Comparison of ENCODE assay signal across 36 cellular contexts in the genomic region with DNA sequence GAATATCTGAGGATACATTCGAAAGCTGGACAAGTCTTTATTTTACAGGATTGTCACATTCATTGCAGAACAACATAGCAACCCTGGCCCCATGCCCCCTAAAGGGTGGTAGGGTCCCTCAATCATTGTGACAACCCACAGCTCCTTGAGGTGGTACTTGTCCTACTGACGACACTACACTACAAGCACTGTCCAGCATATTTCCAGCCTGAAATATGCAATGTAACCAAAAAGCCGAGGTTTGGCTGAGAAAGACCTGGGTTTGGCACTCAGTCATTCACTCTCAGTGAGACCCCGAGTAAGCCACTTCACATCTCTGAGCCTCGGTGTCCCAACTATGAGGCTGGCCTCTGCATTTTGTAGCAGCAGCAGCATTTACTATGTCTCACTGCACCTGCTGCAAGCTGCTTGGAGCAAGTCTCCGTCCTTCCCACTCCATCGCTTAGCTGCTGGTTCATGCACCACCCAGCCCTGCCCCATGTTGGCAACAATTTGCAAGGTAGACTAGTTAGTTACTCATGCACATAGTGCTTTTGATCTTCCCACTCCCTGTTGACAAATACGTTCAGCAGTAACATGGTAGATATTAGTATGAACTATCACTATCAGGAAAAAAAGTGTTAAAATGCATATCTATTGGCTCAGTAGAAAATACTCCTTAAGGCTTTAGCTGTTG. TPM values are rescaled to one million over a fixed set of nuclear protein-coding genes. Genes with fewer than 3 reads are reported as not detected.
DNase-seq lines count a peak whose midpoint lies in the region; ATAC-seq and TF ChIP-seq lines count a peak whose summit lies in the region.
"Had no signal": no experiment of that assay in that cellular context is flagged by ENCODE, and none has a peak within 500 bp of the region (broad histone marks: within the 10 kb centered on the region; RNA-seq: fewer than 3 reads in every experiment).

No MANE protein-coding gene starts in this region.

- WGBS in GM23248 (ENCODE audit: low coverage in 1 of 2, low lambda C conversion rate in 2 of 2, missing lambda C conversion rate in 2 of 2), 2 experiments, result 22 to 23% methylated on average over 8 of the region's 8 CpGs

- H2AFZ ChIP-seq in GM23248, result no peak overlapping the region
- no peak overlapping the region for H2AFZ ChIP-seq in PC-3 (ENCODE audit: low read length)
- H2AFZ ChIP-seq: parathyroid adenoma had no signal

- H3K9ac ChIP-seq in BLaER1 (no peak overlapping the region), GM23248 (no peak overlapping the region), PC-3 (ENCODE audit: low read length) (no peak overlapping the region)
- H3K9ac ChIP-seq: parathyroid adenoma had no signal

- CTCF ChIA-PET in PC-3 (lab: Charles Lee), result interaction anchor here (1.0 kb wide), 1 partner anchor 65 kb away, joined by 4 read pairs; no protein-coding TSS in a partner anchor
- CTCF ChIA-PET in activated CD8-positive, alpha-beta T cell treated with anti-CD3 and anti-CD28 coated beads for 36 hours (lab: Charles Lee), result interaction anchor here (1.1 to 2.0 kb wide), 3 partner anchors 23 to 121 kb away, joined by 3 to 10 read pairs (median 8); no protein-coding TSS in a partner anchor

- no peak for TF ChIP-seq CTCF in PC-3 (conservative IDR thresholded peaks at IDR 0.05; ENCODE audit: low read depth, low read length)
- TF ChIP-seq CTCF in activated CD8-positive, alpha-beta T cell treated with anti-CD3 and anti-CD28 coated beads for 36 hours (IDR thresholded peaks at IDR 0.05), result no peak

- H3F3A ChIP-seq in GM23248 (ENCODE audit: insufficient read depth) (no peaks in the 10 kb centered on the region), PC-3 (ENCODE audit: low read length, unreplicated experiment) (no peaks in the 10 kb centered on the region)

- H3K4me1 ChIP-seq in BLaER1 (peaks cover 72% of the 10 kb centered on the region), GM23248 (ENCODE audit: insufficient read depth) (no peaks in the 10 kb centered on the region; the same call in 1 of the 2 replicates), PC-3 (ENCODE audit: insufficient read depth, low read length) (no peaks in the 10 kb centered on the region)
- H3K4me1 ChIP-seq: left ventricle myocardium inferior, right atrium auricular region, tibial artery had no signal

- BruUV-seq in PC-3 (replicated peaks; lab: Mats Ljungman, UMichigan), result no TSS peak

- peak; percentile 47 for DNase-seq in GM23248
- DNase-seq in PC-3, result peak; percentile 66
- peak; percentile 55 for DNase-seq in left kidney (ENCODE audit: low read depth, low spot score)
- no peak for DNase-seq in activated CD8-positive, alpha-beta T cell treated with anti-CD3 and anti-CD28 coated beads for 36 hours
- no peak for DNase-seq in T-helper 17 cell
- DNase-seq: activated CD4-positive, alpha-beta T cell treated with anti-CD3 and anti-CD28 coated beads for 48 hours; anterior cingulate cortex; CD8-positive, alpha-beta memory T cell; DMS 273 treated with DMSO at 0.1 percent for 48 hours; effector CD4-positive, alpha-beta T cell; EL; HFFc6; hippocampal formation; KBM-7; left ventricle myocardium inferior; NCI-H1417 treated with DMSO at 0.1 percent for 48 hours; NCI-H2081; NCI-H2227 treated with DMSO at 0.1 percent for 48 hours; NCI-H526; SIG-M5; spleen; stimulated activated CD4-positive, alpha-beta T cell treated with anti-CD3 and anti-CD28 coated beads, Interleukin-2, amount 100 ng/mL, for 24 hours; stomach; SW 1271; T1000; tibial artery; WERI-Rb-1 had no signal

- H3K9me3 ChIP-seq in BLaER1 (no peaks in the 10 kb centered on the region), GM23248 (ENCODE audit: low read depth) (no peaks in the 10 kb centered on the region), PC-3 (ENCODE audit: low read length) (no peaks in the 10 kb centered on the region), T-helper 17 cell (ENCODE audit: control insufficient read depth, low read length, poor library complexity, severe bottlenecking) (no peaks in the 10 kb centered on the region)
- H3K9me3 ChIP-seq: breast epithelium, left ventricle myocardium inferior, right atrium auricular region, spleen, stomach, tibial artery had no signal

- no peaks in the 10 kb centered on the region for H3K79me2 ChIP-seq in GM23248 (ENCODE audit: insufficient read depth)
- no peaks in the 10 kb centered on the region for H3K79me2 ChIP-seq in PC-3 (ENCODE audit: low read length)
- H3K79me2 ChIP-seq: parathyroid adenoma had no signal

- H3K4me3 Mint-ChIP-seq in activated CD8-positive, alpha-beta T cell treated with anti-CD3 and anti-CD28 coated beads for 36 hours, result no peak overlapping the region
- no peak overlapping the region for H3K4me3 Mint-ChIP-seq in T-helper 17 cell
- H3K4me3 Mint-ChIP-seq: activated naive CD8-positive, alpha-beta T cell; B cell; CD8-positive, alpha-beta memory T cell; HFFc6 had no signal

- H3K36me3 ChIP-seq in BLaER1, result no peaks in the 10 kb centered on the region
- H3K36me3 ChIP-seq in GM23248 (ENCODE audit: low read depth), result no peaks in the 10 kb centered on the region
- H3K36me3 ChIP-seq in PC-3 (ENCODE audit: low read depth, low read length), result no peaks in the 10 kb centered on the region
- H3K36me3 ChIP-seq: breast epithelium, left ventricle myocardium inferior, right atrium auricular region, spleen, stomach, tibial artery, WERI-Rb-1 had no signal

- ATAC-seq in PC-3, result peak; percentile 97
- no peak for ATAC-seq in HG03521 (IDR thresholded peaks at IDR 0.05; ENCODE audit: unreplicated experiment)
- ATAC-seq in activated CD8-positive, alpha-beta T cell treated with anti-CD3 and anti-CD28 coated beads for 36 hours, result no peak
- no peak for ATAC-seq in GM18517 (IDR thresholded peaks at IDR 0.05; ENCODE audit: unreplicated experiment)
- no peak for ATAC-seq in T-helper 17 cell
- ATAC-seq: Panc1 had no signal

- H3K27me3 ChIP-seq in BLaER1 (no peaks in the 10 kb centered on the region), GM23248 (replicated peaks; ENCODE audit: insufficient read depth) (peaks cover 34% of the 10 kb centered on the region), PC-3 (ENCODE audit: low read length) (no peaks in the 10 kb centered on the region)
- H3K27me3 ChIP-seq: breast epithelium, right atrium auricular region, spleen, stomach had no signal

- H3K4me3 ChIP-seq in BLaER1 (no peak overlapping the region), GM23248 (no peak overlapping the region), PC-3 (ENCODE audit: low read length) (no peak overlapping the region)
- H3K4me3 ChIP-seq: breast epithelium, left ventricle myocardium inferior, right atrium auricular region, spleen, stomach, tibial artery had no signal

- H3K27me3 Mint-ChIP-seq in activated CD8-positive, alpha-beta T cell treated with anti-CD3 and anti-CD28 coated beads for 36 hours, result no peaks in the 10 kb centered on the region
- H3K27me3 Mint-ChIP-seq in T-helper 17 cell, result no peaks in the 10 kb centered on the region
- H3K27me3 Mint-ChIP-seq: activated naive CD8-positive, alpha-beta T cell; B cell had no signal

- H3K27ac ChIP-seq in BLaER1, result no peak overlapping the region
- H3K27ac ChIP-seq in GM23248, result no peak overlapping the region
- H3K27ac ChIP-seq in PC-3 (ENCODE audit: low read length), result no peak overlapping the region
- H3K27ac ChIP-seq: breast epithelium, left ventricle myocardium inferior, parathyroid adenoma, right atrium auricular region, spleen, stomach, tibial artery, WERI-Rb-1 had no signal

- intact Hi-C loops in PC-3 (cut with micrococcal nuclease), result no loop called here
- intact Hi-C loops in activated CD8-positive, alpha-beta T cell treated with anti-CD3 and anti-CD28 coated beads for 36 hours (cut with micrococcal nuclease), result no loop called here

- H3K4me2 ChIP-seq in BLaER1 (peak overlapping the region; percentile 10), GM23248 (ENCODE audit: unreplicated experiment) (no peak overlapping the region), PC-3 (ENCODE audit: low read length) (no peak overlapping the region)

- H3K36me3 Mint-ChIP-seq in activated CD8-positive, alpha-beta T cell treated with anti-CD3 and anti-CD28 coated beads for 36 hours (ENCODE audit: low read depth), result no peaks in the 10 kb centered on the region
- H3K36me3 Mint-ChIP-seq in T-helper 17 cell (ENCODE audit: low read depth), result no peaks in the 10 kb centered on the region
- H3K36me3 Mint-ChIP-seq: activated naive CD8-positive, alpha-beta T cell; CD8-positive, alpha-beta memory T cell had no signal

- peaks cover 9% of the 10 kb centered on the region for H3K4me1 Mint-ChIP-seq in activated CD8-positive, alpha-beta T cell treated with anti-CD3 and anti-CD28 coated beads for 36 hours (ENCODE audit: low read depth)
- H3K4me1 Mint-ChIP-seq in T-helper 17 cell, result peaks cover 15% of the 10 kb centered on the region

- H3K27ac Mint-ChIP-seq in activated CD8-positive, alpha-beta T cell treated with anti-CD3 and anti-CD28 coated beads for 36 hours, result no peak overlapping the region
- no peak overlapping the region for H3K27ac Mint-ChIP-seq in T-helper 17 cell
- H3K27ac Mint-ChIP-seq: activated naive CD8-positive, alpha-beta T cell; B cell; CD8-positive, alpha-beta memory T cell; HFFc6 had no signal

- POLR2A ChIA-PET in PC-3 (lab: Charles Lee; ENCODE audit: unreplicated experiment), result no interaction called here
- POLR2A ChIA-PET in activated CD8-positive, alpha-beta T cell treated with anti-CD3 and anti-CD28 coated beads for 36 hours (lab: Charles Lee), result no interaction called here

- in situ Hi-C loops in GM23248 (cut with MboI), result loop anchor here (10.0 kb wide), 1 partner anchor 194 kb away; no protein-coding TSS in a partner anchor

- H4K20me1 ChIP-seq in BLaER1 (no peaks in the 10 kb centered on the region), GM23248 (ENCODE audit: insufficient read depth) (no peaks in the 10 kb centered on the region), PC-3 (ENCODE audit: low read length) (no peaks in the 10 kb centered on the region)

- H3K9me2 ChIP-seq in GM23248 (ENCODE audit: insufficient read depth) (no peaks in the 10 kb centered on the region), PC-3 (replicated peaks; ENCODE audit: low read length) (no peaks in the 10 kb centered on the region)

- no peaks in the 10 kb centered on the region for H3K9me3 Mint-ChIP-seq in activated CD8-positive, alpha-beta T cell treated with anti-CD3 and anti-CD28 coated beads for 36 hours
- H3K9me3 Mint-ChIP-seq: CD8-positive, alpha-beta memory T cell; HFFc6 had no signal

RNA-seq across cellular contexts. Expression of gene TNPO3, which starts 43.6 kb away (rescaled TPM):
- total RNA-seq in GM23248 (2014; rRNA removed; shearing (Covaris generic)), result 41.9 and 47.2 TPM in 2 replicates
- polyA plus RNA-seq in GM23248 (2016; fragmentation: Nextera tagmentation; extraction: Ambion mirVana), result 31.6 and 34.2 TPM in 2 replicates
- total RNA-seq in PC-3 (2014; rRNA removed), result 55.9 and 57.3 TPM in 2 replicates
- total RNA-seq in activated CD8-positive, alpha-beta T cell treated with anti-CD3 and anti-CD28 coated beads for 36 hours, result 10 to 100 TPM; 58.4 to 59.3 TPM
- total RNA-seq in T-helper 17 cell, result 10 to 100 TPM; 29.1 to 29.2 TPM

RNA-seq across cellular contexts. Expression of gene TSPAN33, which starts 46.0 kb away (rescaled TPM):
- 0.76 TPM in 2 replicates for total RNA-seq in GM23248 (2014; rRNA removed; shearing (Covaris generic))
- not detected in 2 replicates for polyA plus RNA-seq in GM23248 (2016; fragmentation: Nextera tagmentation; extraction: Ambion mirVana)
- total RNA-seq in PC-3 (2014; rRNA removed), result 23.7 and 26.4 TPM in 2 replicates
- total RNA-seq in activated CD8-positive, alpha-beta T cell treated with anti-CD3 and anti-CD28 coated beads for 36 hours, result 10 to 100 TPM in 1 of 2 experiments, 1 to 10 TPM in 1; 9.3 to 11.0 TPM
- total RNA-seq in T-helper 17 cell, result 10 to 100 TPM in 1 of 2 donors, 1 to 10 TPM in 1; 3.8 to 68.8 TPM

Comparison
In these comparisons a context has a peak if more than half of its experiments do, and no peak if none do; other contexts are left out.
1. DNase-seq: peak in GM23248 (single experiment), PC-3 (single experiment) and left kidney (single experiment); none in activated CD8-positive, alpha-beta T cell treated with anti-CD3 and anti-CD28 coated beads for 36 hours (single experiment) and T-helper 17 cell (0 of 3).